15 cellular contexts compared by ENCODE assay signal in the genomic region with DNA sequence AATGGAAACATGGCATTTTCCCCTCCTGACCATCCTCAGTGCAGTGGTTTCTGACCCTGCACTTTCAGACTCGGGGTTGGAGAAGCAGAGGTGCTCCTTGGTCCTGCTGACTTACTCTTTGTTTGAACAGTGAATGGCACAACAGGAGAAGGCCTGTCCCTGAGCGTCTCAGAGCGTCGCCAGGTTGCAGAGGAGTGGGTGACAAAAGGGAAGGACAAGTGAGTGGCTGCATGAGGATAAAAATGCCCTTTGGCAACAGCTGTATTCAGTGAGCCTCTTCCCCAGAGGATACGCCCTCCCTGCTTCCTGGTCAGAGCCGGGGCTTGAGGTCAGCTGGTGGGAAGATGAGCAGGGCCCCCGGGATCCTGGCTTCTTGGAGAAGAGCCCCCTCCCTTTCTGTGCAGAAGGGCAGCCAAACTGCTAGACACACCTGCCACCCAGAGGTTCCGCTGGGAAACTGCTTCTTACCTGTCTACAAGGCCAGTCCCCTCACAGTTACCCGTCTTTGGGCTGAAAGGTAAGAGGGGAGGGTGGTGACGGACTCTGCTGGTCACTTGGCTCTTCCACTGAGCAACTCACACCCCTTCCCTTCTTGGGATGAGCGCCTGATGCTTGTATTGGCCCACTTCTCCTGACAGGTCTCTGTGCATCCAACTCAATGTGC. TPM values are rescaled to one million over a fixed set of nuclear protein-coding genes. Genes with fewer than 3 reads are reported as not detected.
A peak's percentile ranks its signal among the peaks of the same experiment; 100 is the strongest.
DNase-seq lines count a peak whose midpoint lies in the region; ATAC-seq, FAIRE-seq and TF ChIP-seq lines count a peak whose summit lies in the region.
"Had no signal": no experiment of that assay in that cellular context is flagged by ENCODE, and none has a peak within 500 bp of the region (broad histone marks: within the 10 kb centered on the region; RNA-seq: fewer than 3 reads in every experiment).

No MANE protein-coding gene starts in this region.

- TF ChIP-seq POLR2A in H1 (IDR thresholded peaks at IDR 0.05; ENCODE audit: control extremely low read depth in 1 of 2, low read depth in 2 of 2, low read length in 2 of 2): no peak

- peaks cover 3 to 11% (median 7%) of the 10 kb centered on the region in 4 experiments; a peak in 6 of 7 replicates for H3K4me1 ChIP-seq in H1 (replicated peaks in 1 of 4; ENCODE audit: control insufficient read depth in 3 of 4, insufficient read depth in 4 of 4, low read length in 3 of 4)
- H3K4me1 ChIP-seq: prostate gland had no signal

- no peak overlapping the region for H3K27ac ChIP-seq in H1 (ENCODE audit: low read depth, low read length)
- H3K27ac ChIP-seq: prostate gland had no signal

- H3K4me1 Mint-ChIP-seq in type B pancreatic cell (ENCODE audit: unreplicated experiment): no peaks in the 10 kb centered on the region
- no peaks in the 10 kb centered on the region for H3K4me1 Mint-ChIP-seq in activated naive CD8-positive, alpha-beta T cell treated with anti-CD3 and anti-CD28 coated beads, Interleukin-2, amount 50 U/mL, for 24 hours

- no peaks in the 10 kb centered on the region for H3K79me1 ChIP-seq in H1 (ENCODE audit: low read depth, low read length)

- H4K20me1 ChIP-seq in H1 (replicated peaks in 1 of 2; ENCODE audit: control insufficient read depth in 1 of 2, insufficient read depth in 2 of 2, low read length in 2 of 2): no peaks in the 10 kb centered on the region

- peak in 1 of 2 experiments; percentile 97; a peak in 1 of 3 replicates for TF ChIP-seq EP300 in H1 (IDR thresholded peaks at IDR 0.05; ENCODE audit: borderline replicate concordance in 1 of 2, low read depth in 2 of 2, low read length in 2 of 2)

- H3K36me3 Mint-ChIP-seq in type B pancreatic cell: no peaks in the 10 kb centered on the region
- peaks cover 8% of the 10 kb centered on the region for H3K36me3 Mint-ChIP-seq in activated naive CD8-positive, alpha-beta T cell treated with anti-CD3 and anti-CD28 coated beads, Interleukin-2, amount 50 U/mL, for 24 hours (ENCODE audit: low read depth)

- no peak overlapping the region for H3K14ac ChIP-seq in H1 (ENCODE audit: insufficient read length)

- no peak overlapping the region for H3K4me3 Mint-ChIP-seq in type B pancreatic cell
- H3K4me3 Mint-ChIP-seq in activated naive CD8-positive, alpha-beta T cell treated with anti-CD3 and anti-CD28 coated beads, Interleukin-2, amount 50 U/mL, for 24 hours: no peak overlapping the region

- POLR2A ChIA-PET in H1 (lab: Charles Lee; ENCODE audit: partially characterized antibody): interaction anchor here (0.9 to 1.3 kb wide), 2 partner anchors 31 to 203 kb away, joined by 3 read pairs; no protein-coding TSS in a partner anchor

- 0 out of 4 replicates have a peak overlapping the region, but pooled peaks of 1 of the 2 experiments have one; percentile 45 for H3K4me2 ChIP-seq in H1 (ENCODE audit: insufficient read depth in 1 of 2, low read depth in 2 of 2, low read length in 2 of 2)

- H3K4ac ChIP-seq in H1 (replicated peaks; ENCODE audit: insufficient read length, low read depth, low read length): peak overlapping the region; percentile 17

- H3K36me3 ChIP-seq in H1 (ENCODE audit: control insufficient read depth in 2 of 4, insufficient read depth in 4 of 4, low read length in 3 of 4): no peaks in the 10 kb centered on the region
- H3K36me3 ChIP-seq: prostate gland had no signal

- DNase-seq in NCI-H82 (lab: John Stamatoyannopoulos, UW) (peak; percentile 68), NCI-H82 treated with DMSO at 0.1 percent for 48 hours (lab: John Stamatoyannopoulos, UW; ENCODE audit: unreplicated experiment) (no peak), NCI-H526 (lab: John Stamatoyannopoulos, UW) (peak; percentile 65 to 88), H1 (ENCODE audit: low read depth in 1 of 2, low spot score in 2 of 2) (peak; percentile 71 to 84), type B pancreatic cell (ENCODE audit: extremely low spot score, unreplicated experiment) (no peak), mesenteric fat pad (ENCODE audit: low spot score) (no peak)
- DNase-seq in activated naive CD8-positive, alpha-beta T cell treated with anti-CD3 and anti-CD28 coated beads, Interleukin-2, amount 50 U/mL, for 24 hours: no peak
- DNase-seq: Kasumi-1; midbrain; NCI-H446; stimulated activated CD4-positive, alpha-beta T cell treated with anti-CD3 and anti-CD28 coated beads, Interleukin-1b, Interleukin-23, amount 100 ng/mL, for 48 hours had no signal

- H2BK20ac ChIP-seq in H1 (ENCODE audit: low read length): 0 out of 2 replicates have a peak overlapping the region, but pooled peaks have one; percentile 51

- peak; percentile 77 for FAIRE-seq in H1 (lab: Jason Lieb, UNC)
- FAIRE-seq: G401.6 had no signal

- peak; percentile 95 for TF ChIP-seq RAD21 in H1 (IDR thresholded peaks at IDR 0.05 in 1 of 2, conservative IDR thresholded peaks at IDR 0.05 in 1 of 2; ENCODE audit: low read depth in 2 of 2, low read length in 2 of 2)

- H3K27me3 ChIP-seq in H1 (replicated peaks in 1 of 4; ENCODE audit: control insufficient read depth in 3 of 4, extremely low read depth in 1 of 4, insufficient read depth in 3 of 4, low read length in 3 of 4): no peaks in the 10 kb centered on the region

- H4K8ac ChIP-seq in H1 (ENCODE audit: extremely low read depth, insufficient read depth, low read length): peak overlapping the region; percentile 17; the same call in 1 of the 2 replicates

- no peak for ATAC-seq in GM21786 (IDR thresholded peaks at IDR 0.05; ENCODE audit: unreplicated experiment)
- no peak for ATAC-seq in activated naive CD8-positive, alpha-beta T cell treated with anti-CD3 and anti-CD28 coated beads, Interleukin-2, amount 50 U/mL, for 24 hours
- ATAC-seq: activated CD4-positive, CD25-positive, alpha-beta regulatory T cell treated with anti-CD3 and anti-CD28 coated beads, Interleukin-2, amount 50 U/mL, for 24 hours had no signal

- TF ChIP-seq CTCF in H1 (IDR thresholded peaks at IDR 0.05; ENCODE audit: control extremely low read depth in 1 of 3, insufficient read depth in 1 of 3, low read depth in 1 of 3, low read length in 3 of 3) (peak; percentile 83 to 86 (median 85)), type B pancreatic cell (conservative IDR thresholded peaks at IDR 0.05) (peak; percentile 24)

- H4K5ac ChIP-seq in H1 (ENCODE audit: insufficient read length, low read depth, low read length): no peak overlapping the region

- peak overlapping the region; percentile 10 for H2BK120ac ChIP-seq in H1 (replicated peaks; ENCODE audit: low read depth, low read length)

- H3K79me2 ChIP-seq in H1 (ENCODE audit: control insufficient read depth in 1 of 2, insufficient read depth in 2 of 2, low read length in 2 of 2): no peaks in the 10 kb centered on the region

- H3K9me3 ChIP-seq in H1 (ENCODE audit: insufficient read depth in 2 of 2, low read depth in 1 of 2, low read length in 1 of 2): no peaks in the 10 kb centered on the region
- H3K9me3 ChIP-seq: prostate gland had no signal

- CTCF ChIA-PET in H1 (lab: Charles Lee; ENCODE audit: partially characterized antibody): interaction anchor here (0.6 to 2.2 kb wide), 9 partner anchors 9 to 224 kb away, joined by 3 to 20 read pairs (median 3); partner anchors contain the start of gene RNASEL

- no peak overlapping the region for H3K23ac ChIP-seq in H1 (ENCODE audit: insufficient read length)

- H3K9ac ChIP-seq in H1 (replicated peaks in 1 of 4; ENCODE audit: extremely low read depth in 1 of 4, low read depth in 3 of 4, low read length in 3 of 4): 0 out of 7 replicates have a peak overlapping the region, but pooled peaks of 1 of the 4 experiments have one; percentile 4

- H3K27me3 Mint-ChIP-seq in type B pancreatic cell: no peaks in the 10 kb centered on the region
- no peaks in the 10 kb centered on the region for H3K27me3 Mint-ChIP-seq in activated naive CD8-positive, alpha-beta T cell treated with anti-CD3 and anti-CD28 coated beads, Interleukin-2, amount 50 U/mL, for 24 hours

- H3K56ac ChIP-seq in H1 (replicated peaks; ENCODE audit: insufficient read length, low read depth, low read length): no peak overlapping the region

- H3K4me3 ChIP-seq in H1 (ENCODE audit: extremely low read depth in 1 of 4, insufficient read depth in 2 of 4, low read depth in 3 of 4, low read length in 4 of 4): no peak overlapping the region
- H3K4me3 ChIP-seq: prostate gland had no signal

- WGBS in H1 (ENCODE audit: extremely low coverage in 1 of 2, insufficient coverage in 1 of 2, insufficient read length in 1 of 2, insufficient replicate concordance in 2 of 2, low coverage in 1 of 2, low lambda C conversion rate in 2 of 2, missing lambda C conversion rate in 1 of 2), 2 experiments: 48% methylated on average over 11 of the region's 11 CpGs; no CpG with 5 or more reads in 1 of the 2 experiments

- H3K18ac ChIP-seq in H1 (ENCODE audit: extremely low read depth, low read length): no peak overlapping the region

- H4K91ac ChIP-seq in H1 (replicated peaks; ENCODE audit: insufficient read length, low read length): no peak overlapping the region

- H2BK5ac ChIP-seq in H1 (ENCODE audit: low read depth, low read length): 0 out of 2 replicates have a peak overlapping the region, but pooled peaks have one; percentile 20

- no peaks in the 10 kb centered on the region for H3K23me2 ChIP-seq in H1 (ENCODE audit: low read depth, low read length)

- H2AK5ac ChIP-seq in H1 (ENCODE audit: low read depth, low read length): no peak overlapping the region

- H3K9me3 Mint-ChIP-seq in type B pancreatic cell: no peaks in the 10 kb centered on the region
- no peaks in the 10 kb centered on the region for H3K9me3 Mint-ChIP-seq in activated naive CD8-positive, alpha-beta T cell treated with anti-CD3 and anti-CD28 coated beads, Interleukin-2, amount 50 U/mL, for 24 hours

- H2BK15ac ChIP-seq in H1 (ENCODE audit: low read length): 0 out of 2 replicates have a peak overlapping the region, but pooled peaks have one; percentile 77

- 0 out of 2 replicates have a peak overlapping the region, but pooled peaks have one; percentile 41 for H2BK12ac ChIP-seq in H1 (ENCODE audit: low read depth, low read length)

- peak overlapping the region; percentile 97 for H2AFZ ChIP-seq in H1 (ENCODE audit: low read length)

- H3K27ac Mint-ChIP-seq in type B pancreatic cell: no peak overlapping the region
- no peak overlapping the region for H3K27ac Mint-ChIP-seq in activated naive CD8-positive, alpha-beta T cell treated with anti-CD3 and anti-CD28 coated beads, Interleukin-2, amount 50 U/mL, for 24 hours

RNA-seq across cellular contexts. Expression of gene NPL, which starts 16.6 kb away (rescaled TPM):
- total RNA-seq in H1 (2021; fragmentation: NEBNext Ultra II Directional; extraction: Animal tissue kit (Norgen Biotek cat#: 25700)): 2.3 and 4.4 TPM in 2 replicates
- 2.2 and 2.6 TPM in 2 replicates for polyA plus RNA-seq in H1 (2011; rRNA removed)
- polyA plus RNA-seq in H1 (2011; cell fraction: cytosol; rRNA removed): 3.4 TPM
- polyA plus RNA-seq in H1 (2011; cell fraction: nucleus; rRNA removed): 1.6 TPM
- polyA plus RNA-seq in H1 (2012, experiment 1 of 2): 1.8 to 3.9 TPM (median 2.5 TPM) in 4 replicates
- 0.88 TPM for polyA plus RNA-seq in H1 (2012, experiment 2 of 2)
- 2.8 TPM for polyA plus RNA-seq in H1 (2013, experiment 1 of 2)
- polyA plus RNA-seq in H1 (2013, experiment 2 of 2): 2.8 TPM
- 1.5 and 3.0 TPM in 2 replicates for polyA minus RNA-seq in H1 (2011; rRNA and poly(A)+ RNA removed)
- not detected for polyA minus RNA-seq in H1 (2011; cell fraction: cytosol; rRNA and poly(A)+ RNA removed)
- polyA minus RNA-seq in H1 (2011; cell fraction: nucleus; rRNA and poly(A)+ RNA removed): 2.8 TPM
- total RNA-seq in type B pancreatic cell (ENCODE audit: low replicate concordance) (3.2 and 4.6 TPM in 2 replicates), mesenteric fat pad (55.7 TPM)

RNA-seq across cellular contexts. Expression of gene DHX9, which starts 33.0 kb away (rescaled TPM):
- total RNA-seq in H1 (2021; fragmentation: NEBNext Ultra II Directional; extraction: Animal tissue kit (Norgen Biotek cat#: 25700)): 329 and 333 TPM in 2 replicates
- 113 and 153 TPM in 2 replicates for polyA plus RNA-seq in H1 (2011; rRNA removed)
- polyA plus RNA-seq in H1 (2011; cell fraction: cytosol; rRNA removed): 230 TPM
- 143 TPM for polyA plus RNA-seq in H1 (2011; cell fraction: nucleus; rRNA removed)
- 206 to 243 TPM (median 238 TPM) in 4 replicates for polyA plus RNA-seq in H1 (2012, experiment 1 of 2)
- 12.7 TPM for polyA plus RNA-seq in H1 (2012, experiment 2 of 2)
- 110 TPM for polyA plus RNA-seq in H1 (2013, experiment 1 of 2)
- polyA plus RNA-seq in H1 (2013, experiment 2 of 2): 102 TPM
- polyA minus RNA-seq in H1 (2011; rRNA and poly(A)+ RNA removed): 429 and 489 TPM in 2 replicates
- polyA minus RNA-seq in H1 (2011; cell fraction: cytosol; rRNA and poly(A)+ RNA removed): 167 TPM
- 278 TPM for polyA minus RNA-seq in H1 (2011; cell fraction: nucleus; rRNA and poly(A)+ RNA removed)
- total RNA-seq in type B pancreatic cell (ENCODE audit: low replicate concordance) (186 and 261 TPM in 2 replicates), mesenteric fat pad (111 TPM)

Comparison
In these comparisons a context has a peak if more than half of its experiments do, and no peak if none do; other contexts are left out.
1. DNase-seq: peak in NCI-H82 (single experiment), NCI-H526 (2 of 2) and H1 (2 of 2); none in NCI-H82 treated with DMSO at 0.1 percent for 48 hours (single experiment), type B pancreatic cell (single experiment), mesenteric fat pad (single experiment) and activated naive CD8-positive, alpha-beta T cell treated with anti-CD3 and anti-CD28 coated beads, Interleukin-2, amount 50 U/mL, for 24 hours (single experiment).
2. RNA of gene NPL, which starts 16.6 kb away (total RNA-seq): 55.7 TPM in mesenteric fat pad (single experiment); 3.2 to 4.6 TPM in type B pancreatic cell and 2.3 to 4.4 TPM in H1; every median in the first group is over 10 times any median in the second.